ENCODE assay signal across 37 cellular contexts in the genomic region with DNA sequence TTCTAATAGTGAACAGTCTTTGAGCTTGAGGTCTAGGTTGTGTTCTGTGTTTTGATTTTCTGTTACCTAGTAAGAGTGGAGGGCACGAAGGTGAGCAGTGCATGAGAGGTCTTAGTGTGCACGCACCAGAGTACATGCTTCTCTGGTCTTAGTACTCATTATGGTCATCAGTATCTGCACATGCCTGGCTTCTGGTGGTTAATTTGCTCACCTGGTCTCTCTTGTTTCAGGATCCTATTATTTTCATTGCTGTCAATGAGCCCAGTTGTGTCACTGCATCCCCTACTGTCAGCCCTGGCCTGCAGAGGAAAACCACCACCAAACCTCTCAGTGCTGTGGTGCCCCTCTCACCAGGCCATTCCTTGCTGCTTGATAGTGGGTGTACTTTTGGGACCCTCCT. TPM values are rescaled to one million over a fixed set of nuclear protein-coding genes. Genes with fewer than 3 reads are reported as not detected.
"Had no signal": no experiment of that assay in that cellular context is flagged by ENCODE, and none has a peak within 500 bp of the region (broad histone marks: within the 10 kb centered on the region; RNA-seq: fewer than 3 reads in every experiment).

No MANE protein-coding gene starts in this region.

- H3K4me3 Mint-ChIP-seq: activated CD4-positive, alpha-beta memory T cell treated with anti-CD3 and anti-CD28 coated beads, Interleukin-2, amount 10 ng/mL, durations not matched to agents 7 days and 5 days; activated CD8-positive, alpha-beta memory T cell treated with anti-CD3 and anti-CD28 coated beads, Interleukin-2, amount 10 ng/mL, durations not matched to agents 7 days and 5 days; activated naive CD4-positive, alpha-beta T cell treated with anti-CD3 and anti-CD28 coated beads, Interleukin-2, amount 50 U/mL, for 24 hours; activated naive CD8-positive, alpha-beta T cell treated with anti-CD3 and anti-CD28 coated beads, Interleukin-2, amount 10 ng/mL, durations not matched to agents 7 days and 5 days had no signal

- H3K27ac Mint-ChIP-seq: activated CD4-positive, alpha-beta memory T cell treated with anti-CD3 and anti-CD28 coated beads, Interleukin-2, amount 10 ng/mL, durations not matched to agents 7 days and 5 days; activated CD8-positive, alpha-beta memory T cell treated with anti-CD3 and anti-CD28 coated beads, Interleukin-2, amount 10 ng/mL, durations not matched to agents 7 days and 5 days; activated naive CD4-positive, alpha-beta T cell treated with anti-CD3 and anti-CD28 coated beads, Interleukin-2, amount 50 U/mL, for 24 hours; activated naive CD8-positive, alpha-beta T cell treated with anti-CD3 and anti-CD28 coated beads, Interleukin-2, amount 10 ng/mL, durations not matched to agents 7 days and 5 days had no signal

- H3K9me3 ChIP-seq: body of pancreas, breast epithelium, MG63 had no signal

- H3K4me1 ChIP-seq: body of pancreas, breast epithelium had no signal

- H3K27ac ChIP-seq: body of pancreas, breast epithelium, PC-9, RWPE1, WERI-Rb-1 had no signal

- ATAC-seq: activated CD8-positive, alpha-beta memory T cell treated with anti-CD3 and anti-CD28 coated beads, Interleukin-2, amount 10 ng/mL, durations not matched to agents 7 days and 5 days; body of pancreas had no signal

- FAIRE-seq: astrocyte, RCC 7860 had no signal

- H3K36me3 ChIP-seq: breast epithelium, MG63, WERI-Rb-1 had no signal

- H3K27me3 ChIP-seq: body of pancreas, breast epithelium, MG63 had no signal

- H3K4me2 ChIP-seq: PC-9 had no signal

- H2AFZ ChIP-seq: PC-9 had no signal

- H3K9me3 Mint-ChIP-seq: activated CD4-positive, alpha-beta memory T cell treated with anti-CD3 and anti-CD28 coated beads, Interleukin-2, amount 10 ng/mL, durations not matched to agents 7 days and 5 days; activated naive CD4-positive, alpha-beta T cell treated with anti-CD3 and anti-CD28 coated beads, Interleukin-2, amount 50 U/mL, for 24 hours; activated naive CD8-positive, alpha-beta T cell treated with anti-CD3 and anti-CD28 coated beads, Interleukin-2, amount 10 ng/mL, durations not matched to agents 7 days and 5 days had no signal

- H3K4me3 ChIP-seq: body of pancreas, breast epithelium, MG63, PC-9 had no signal

- H3K4me1 Mint-ChIP-seq: activated naive CD4-positive, alpha-beta T cell treated with anti-CD3 and anti-CD28 coated beads, Interleukin-2, amount 50 U/mL, for 24 hours; activated naive CD8-positive, alpha-beta T cell treated with anti-CD3 and anti-CD28 coated beads, Interleukin-2, amount 10 ng/mL, durations not matched to agents 7 days and 5 days had no signal

- DNase-seq: activated CD4-positive, alpha-beta memory T cell treated with anti-CD3 and anti-CD28 coated beads, Interleukin-2, amount 10 ng/mL, durations not matched to agents 7 days and 5 days; activated CD4-positive, alpha-beta T cell treated with anti-CD3 and anti-CD28 coated beads for 1 hour; activated CD4-positive, alpha-beta T cell treated with anti-CD3 and anti-CD28 coated beads for 48 hours; activated CD4-positive, CD25-positive, alpha-beta regulatory T cell; activated CD8-positive, alpha-beta memory T cell treated with anti-CD3 and anti-CD28 coated beads for 24 hours; activated CD8-positive, alpha-beta memory T cell treated with anti-CD3 and anti-CD28 coated beads, Interleukin-2, amount 10 ng/mL, durations not matched to agents 7 days and 5 days; activated CD8-positive, alpha-beta memory T cell treated with anti-CD3 and anti-CD28 coated beads, Interleukin-2, amount 50 U/mL, for 48 hours; activated effector memory CD4-positive, alpha-beta T cell treated with anti-CD3 and anti-CD28 coated beads, Interleukin-2, amount 50 U/mL, for 16 hours; activated naive CD4-positive, alpha-beta T cell treated with Interleukin-2 at 50 U/mL for 16 hours; activated naive CD8-positive, alpha-beta T cell treated with anti-CD3 and anti-CD28 coated beads, Interleukin-2, amount 10 ng/mL, durations not matched to agents 7 days and 5 days; activated T-cell treated with anti-CD3 and anti-CD28 coated beads, Interleukin-2, amount 50 U/mL, for 48 hours; amygdala; body of pancreas; Kasumi-1; KG1; MG63; NCI-H1048; NCI-H1105 treated with DMSO at 0.1 percent for 48 hours; NCI-H1436; NCI-H1694; NCI-H1930; NCI-H2081 treated with DMSO at 0.1 percent for 48 hours; NCI-H345; PC-9; Right ventricle myocardium superior; SW 1271; T-helper 1 cell; T-helper 2 cell; T-helper 9 cell; WERI-Rb-1 had no signal

RNA-seq across cellular contexts. Expression of a gene that starts 54.8 kb away (rescaled TPM):
- total RNA-seq: cardiac septum, NCI-H460 had no signal
